In genomic region chr1:178451529-178451928, GRCh38 we compare ENCODE assay signal across 20 cellular contexts. TPM values are rescaled to one million over a fixed set of nuclear protein-coding genes. Genes with fewer than 3 reads are reported as not detected.
A peak's percentile ranks its signal among the peaks of the same experiment; 100 is the strongest.
DNase-seq lines count a peak whose midpoint lies in the region; FAIRE-seq and TF ChIP-seq lines count a peak whose summit lies in the region.
"Had no signal": no experiment of that assay in that cellular context is flagged by ENCODE, and none has a peak within 500 bp of the region (broad histone marks: within the 10 kb centered on the region; RNA-seq: fewer than 3 reads in every experiment).

No MANE protein-coding gene starts in this region.

- FAIRE-seq in GM12892 (lab: Jason Lieb, UNC), result no peak
- FAIRE-seq: TTC549 had no signal

- no peak for TF ChIP-seq POLR2A in GM12892 (IDR thresholded peaks at IDR 0.05; ENCODE audit: low read depth, low read length)
- no peak for TF ChIP-seq POLR2A in esophagus squamous epithelium (IDR thresholded peaks at IDR 0.05)

- H3K27me3 ChIP-seq in esophagus squamous epithelium, result no peaks in the 10 kb centered on the region

- no peaks in the 10 kb centered on the region for H3K4me1 ChIP-seq in esophagus squamous epithelium

- TF ChIP-seq CTCF in fibroblast of pulmonary artery (IDR thresholded peaks at IDR 0.05; ENCODE audit: low read length, missing control alignments) (no peak), esophagus squamous epithelium (IDR thresholded peaks at IDR 0.05) (no peak)

- intact Hi-C loops in esophagus squamous epithelium (cut with DNase I), result no loop called here

- DNase-seq in ELR (ENCODE audit: low read depth) (peak; percentile 79), RKO (ENCODE audit: low spot score) (peak; percentile 25), fibroblast of pulmonary artery (ENCODE audit: low read depth) (peak; percentile 42), GM12892 (ENCODE audit: insufficient read length) (no peak), esophagus squamous epithelium (lab: John Stamatoyannopoulos, UW) (no peak), NCI-H524 (lab: John Stamatoyannopoulos, UW) (no peak), T-helper 9 cell (no peak)
- DNase-seq: activated CD4-positive, alpha-beta T cell treated with anti-CD3 and anti-CD28 coated beads, Interleukin-2, amount 10 ng/mL, durations not matched to agents 24 days and 14 days; activated CD8-positive, alpha-beta memory T cell treated with anti-CD3 and anti-CD28 coated beads, Interleukin-2, amount 50 U/mL, for 48 hours; cortex of kidney; DMS79 treated with DMSO at 0.1 percent for 48 hours; glutamatergic neuron; natural killer cell; NCI-H1930; NCI-H69 had no signal

- H3K4me3 ChIP-seq in fibroblast of pulmonary artery (replicated peaks; ENCODE audit: low read depth, low read length) (no peak overlapping the region), esophagus squamous epithelium (no peak overlapping the region)
- H3K4me3 ChIP-seq: lung, thoracic aorta had no signal

- no peak overlapping the region for H3K27ac ChIP-seq in esophagus squamous epithelium
- H3K27ac ChIP-seq: thoracic aorta had no signal

- 78 to 84% methylated on average over 3 of the region's 3 CpGs for WGBS in esophagus squamous epithelium, 2 donors

- H3K9me3 ChIP-seq in esophagus squamous epithelium, result no peaks in the 10 kb centered on the region
- H3K9me3 ChIP-seq: thoracic aorta had no signal

- H3K36me3 ChIP-seq in esophagus squamous epithelium, result peaks cover 0 to 47% (median 0%) of the 10 kb centered on the region in 3 donors

RNA-seq across cellular contexts. Expression of gene CLEC20A, which starts 45.2 kb away (rescaled TPM):
- not detected for polyA plus RNA-seq in GM12892 (2012; ENCODE audit: missing spikeins)
- total RNA-seq in esophagus squamous epithelium, result not detected
- total RNA-seq: activated CD4-positive, alpha-beta T cell treated with anti-CD3 and anti-CD28 coated beads, Interleukin-2, amount 10 ng/mL, durations not matched to agents 24 days and 14 days; lung; natural killer cell; progenitor cell of endocrine pancreas had no signal
- polyA plus RNA-seq: CD14-positive monocyte had no signal

Comparison
In these comparisons a context has a peak if more than half of its experiments do, and no peak if none do; other contexts are left out.
1. DNase-seq: peak in ELR (single experiment), RKO (single experiment) and fibroblast of pulmonary artery (single experiment); none in GM12892 (single experiment), esophagus squamous epithelium (single experiment), NCI-H524 (0 of 2) and T-helper 9 cell (single experiment).